Comparison of ENCODE assay signal across 10 cellular contexts in the genomic region with DNA sequence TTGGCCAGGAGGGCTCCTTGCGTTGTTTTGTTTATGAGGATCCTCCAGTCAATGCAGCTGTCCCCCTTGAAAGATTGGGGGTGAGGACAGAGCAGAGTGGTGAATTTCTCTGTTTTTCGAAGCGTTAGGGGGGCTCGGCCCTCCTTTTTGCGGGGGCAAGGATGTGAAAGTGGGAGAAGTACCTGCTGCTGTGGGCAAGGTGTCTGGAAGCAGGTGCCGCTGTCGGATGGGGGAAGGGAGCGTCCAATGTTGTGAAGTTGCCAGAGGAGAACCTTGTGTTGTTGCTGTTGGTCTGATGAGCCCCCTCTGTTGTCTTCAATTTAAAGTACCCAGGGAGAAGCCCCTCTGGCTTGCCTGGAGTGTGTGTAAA. TPM values are rescaled to one million over a fixed set of nuclear protein-coding genes. Genes with fewer than 3 reads are reported as not detected.
DNase-seq lines count a peak whose midpoint lies in the region; ATAC-seq and TF ChIP-seq lines count a peak whose summit lies in the region.
"Had no signal": no experiment of that assay in that cellular context is flagged by ENCODE, and none has a peak within 500 bp of the region (broad histone marks: within the 10 kb centered on the region; RNA-seq: fewer than 3 reads in every experiment).

No MANE protein-coding gene starts in this region.

- H3K27me3 ChIP-seq in trophoblast cell (ENCODE audit: insufficient read depth, low read length), result peaks cover 2% of the 10 kb centered on the region

- peak overlapping the region; percentile 90 for H3K23ac ChIP-seq in trophoblast cell (ENCODE audit: low read length)

- H3K9ac ChIP-seq in ES-I3 (ENCODE audit: low read depth, low read length) (peak overlapping the region; percentile 56; the same call in 1 of the 2 replicates), trophoblast cell (ENCODE audit: low read length) (no peak overlapping the region)

- peak; percentile 35 for DNase-seq in NCI-H748 treated with DMSO at 0.1 percent for 48 hours (lab: John Stamatoyannopoulos, UW)
- no peak for DNase-seq in fibroblast of the aortic adventitia (ENCODE audit: low read depth)
- peak in 1 of 2 donors; percentile 10 for DNase-seq in trophoblast cell
- no peak for DNase-seq in activated gamma-delta T cell (lab: John Stamatoyannopoulos, UW)
- DNase-seq in activated CD4-positive, alpha-beta T cell treated with anti-CD3 and anti-CD28 coated beads for 4 hours, result no peak
- DNase-seq: NCI-H1048 had no signal

- WGBS in trophoblast cell (ENCODE audit: extremely low coverage, insufficient coverage, insufficient read length), result no CpG with 5 or more reads among the region's 8 CpGs

- no peak overlapping the region for H2BK12ac ChIP-seq in trophoblast cell (ENCODE audit: low read length)

- H4K91ac ChIP-seq in trophoblast cell (ENCODE audit: low read depth, low read length), result no peak overlapping the region

- H4K8ac ChIP-seq in trophoblast cell (ENCODE audit: low read depth, low read length), result no peak overlapping the region

- no peaks in the 10 kb centered on the region for H3K36me3 ChIP-seq in ES-I3 (ENCODE audit: insufficient read depth, low read length)
- no peaks in the 10 kb centered on the region for H3K36me3 ChIP-seq in trophoblast cell (ENCODE audit: control insufficient read depth in 1 of 2, insufficient read depth in 2 of 2, low read length in 2 of 2)

- H3K4me1 ChIP-seq in ES-I3 (ENCODE audit: insufficient read depth, low read length) (peaks cover 4% of the 10 kb centered on the region), trophoblast cell (ENCODE audit: control insufficient read depth in 1 of 2, insufficient read depth in 2 of 2, low read length in 2 of 2) (peaks cover 4% of the 10 kb centered on the region in 2 experiments)

- H3K4ac ChIP-seq in trophoblast cell (ENCODE audit: low read depth, low read length), result no peak overlapping the region

- H3K79me2 ChIP-seq in trophoblast cell (ENCODE audit: control insufficient read depth, insufficient read depth, low read length, poor library complexity), result no peaks in the 10 kb centered on the region

- no peak overlapping the region for H3K18ac ChIP-seq in trophoblast cell (ENCODE audit: low read length)

- H3K4me3 ChIP-seq in fibroblast of the aortic adventitia (ENCODE audit: low read depth, low read length) (peak overlapping the region; percentile 77), trophoblast cell (ENCODE audit: low read depth, low read length) (peak overlapping the region; percentile 80)

- ATAC-seq in HG03460 (IDR thresholded peaks at IDR 0.05; ENCODE audit: unreplicated experiment) (no peak), GM21786 (IDR thresholded peaks at IDR 0.05; ENCODE audit: unreplicated experiment) (no peak)

- no peak overlapping the region for H2AK5ac ChIP-seq in trophoblast cell (ENCODE audit: low read length)

- no peak overlapping the region for H4K12ac ChIP-seq in trophoblast cell (ENCODE audit: low read depth, low read length)

- H3K9me3 ChIP-seq in ES-I3 (ENCODE audit: control insufficient read depth, insufficient read depth, low read length) (no peaks in the 10 kb centered on the region), trophoblast cell (ENCODE audit: insufficient read depth, low read depth, low read length) (no peaks in the 10 kb centered on the region)

- H3K27ac ChIP-seq in trophoblast cell (ENCODE audit: low read depth, low read length), result no peak overlapping the region

- no peak overlapping the region for H2AFZ ChIP-seq in trophoblast cell (ENCODE audit: insufficient read depth, low read length, poor library complexity)

- no peak overlapping the region for H2BK120ac ChIP-seq in trophoblast cell (ENCODE audit: insufficient read depth, low read length, poor library complexity)

- no peak for TF ChIP-seq CTCF in fibroblast of the aortic adventitia (IDR thresholded peaks at IDR 0.05; ENCODE audit: insufficient read depth, low read length)

- H3K79me1 ChIP-seq in trophoblast cell (ENCODE audit: low read length), result no peaks in the 10 kb centered on the region

- H3K14ac ChIP-seq in trophoblast cell (ENCODE audit: low read length), result no peak overlapping the region

- peak overlapping the region; percentile 93 for H3K4me2 ChIP-seq in trophoblast cell (ENCODE audit: low read length)

- H2BK5ac ChIP-seq in trophoblast cell (ENCODE audit: low read depth, low read length, poor library complexity), result no peak overlapping the region

RNA-seq across cellular contexts. Expression of a gene that starts 0.6 kb away (rescaled TPM):
- 3.0 and 7.8 TPM in 2 replicates for total RNA-seq in fibroblast of the aortic adventitia (ENCODE audit: low replicate concordance)
- 0.12 and 0.19 TPM in 2 replicates for polyA plus RNA-seq in trophoblast cell (2013)
- total RNA-seq: activated naive CD8-positive, alpha-beta T cell treated with anti-CD3 and anti-CD28 coated beads, Interleukin-2, amount 10 ng/mL, durations not matched to agents 7 days and 5 days had no signal
